ENCODE assay signal across 22 cellular contexts in the genomic region with DNA sequence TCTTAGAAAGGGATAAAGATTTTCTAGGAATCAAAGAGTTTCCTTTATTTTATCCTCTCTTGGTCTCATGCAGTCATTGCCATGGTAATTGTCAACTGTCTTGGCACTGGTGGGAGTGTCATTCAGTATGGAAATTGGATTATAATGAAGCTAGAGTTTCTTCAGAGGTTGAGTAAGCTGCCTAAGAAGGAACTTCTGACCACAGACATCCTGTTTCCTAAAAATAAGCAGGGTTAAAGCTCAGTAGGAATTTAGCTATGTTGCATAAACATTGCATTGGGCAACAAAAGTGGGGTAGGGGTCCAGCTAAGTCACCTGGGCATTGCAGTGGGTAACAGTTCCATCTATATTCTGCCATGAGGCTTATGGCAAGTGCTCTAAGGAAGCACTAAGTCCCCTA.
DNase-seq lines count a peak whose midpoint lies in the region; ATAC-seq and TF ChIP-seq lines count a peak whose summit lies in the region.
"Had no signal": no experiment of that assay in that cellular context is flagged by ENCODE, and none has a peak within 500 bp of the region (broad histone marks: within the 10 kb centered on the region; RNA-seq: fewer than 3 reads in every experiment).

No MANE protein-coding gene starts in this region.

- H3K27me3 Mint-ChIP-seq in GM23338 (ENCODE audit: insufficient read depth, low read depth, poor library complexity) = peaks cover 11% of the 10 kb centered on the region

- DNase-seq in GM23338 (ENCODE audit: low spot score) = peak; percentile 36
- peak; percentile 61 to 90 for DNase-seq in NOMO-1 (lab: John Stamatoyannopoulos, UW; ENCODE audit: unreplicated experiment in 2 of 2)
- DNase-seq in astrocyte of the hippocampus (ENCODE audit: low read depth, low spot score) = peak; percentile 47
- no peak for DNase-seq in transverse colon
- DNase-seq in T-helper 2 cell = no peak
- DNase-seq: activated CD4-positive, alpha-beta T cell treated with anti-CD3 and anti-CD28 coated beads, Interleukin-2, amount 10 ng/mL, durations not matched to agents 24 days and 14 days; activated CD8-positive, alpha-beta memory T cell treated with anti-CD3 and anti-CD28 coated beads, Interleukin-2, amount 10 ng/mL, durations not matched to agents 7 days and 5 days; Calu3; EL; IMR-90; MM.1S; NCI-H187; NCI-H226; psoas muscle; RPMI8226; stimulated activated CD4-positive, alpha-beta T cell treated with anti-CD3 and anti-CD28 coated beads, Interleukin-2, amount 100 ng/mL, for 24 hours; stimulated activated naive CD4-positive, alpha-beta T cell treated with Interleukin-2 at 50 U/mL for 16 hours had no signal

- H3K27ac ChIP-seq in GM23338 (ENCODE audit: low read depth) = no peak overlapping the region
- H3K27ac ChIP-seq in transverse colon = no peak overlapping the region
- H3K27ac ChIP-seq: psoas muscle, tibial nerve had no signal

- in situ Hi-C loops in transverse colon (cut with MboI; ENCODE audit: low pct_ligation_motif_present in 1 of 4, low pct_unique_long_range_greater_than_20kb in 1 of 4, low sequenced_read_pairs in 3 of 4) = no loop called here

- no peak overlapping the region for H3K4me3 Mint-ChIP-seq in GM23338
- H3K4me3 Mint-ChIP-seq: activated CD4-positive, alpha-beta T cell treated with anti-CD3 and anti-CD28 coated beads, Interleukin-2, amount 10 ng/mL, durations not matched to agents 24 days and 14 days; activated CD8-positive, alpha-beta memory T cell treated with anti-CD3 and anti-CD28 coated beads, Interleukin-2, amount 10 ng/mL, durations not matched to agents 7 days and 5 days; activated naive CD8-positive, alpha-beta T cell; B cell had no signal

- H3K4me3 ChIP-seq in GM23338 (no peak overlapping the region), transverse colon (no peak overlapping the region)
- H3K4me3 ChIP-seq: psoas muscle, tibial nerve had no signal

- no peak overlapping the region for H2AFZ ChIP-seq in GM23338

- H3K27me3 ChIP-seq in GM23338 (ENCODE audit: insufficient read depth) = no peaks in the 10 kb centered on the region
- no peaks in the 10 kb centered on the region for H3K27me3 ChIP-seq in transverse colon
- H3K27me3 ChIP-seq: tibial nerve had no signal

- no peak for TF ChIP-seq POLR2A in transverse colon (IDR thresholded peaks at IDR 0.05)

- no peak for TF ChIP-seq EP300 in transverse colon (IDR thresholded peaks at IDR 0.05; ENCODE audit: low read depth)

- peaks cover 11% of the 10 kb centered on the region for H3K4me1 Mint-ChIP-seq in GM23338
- H3K4me1 Mint-ChIP-seq: activated CD4-positive, alpha-beta T cell treated with anti-CD3 and anti-CD28 coated beads, Interleukin-2, amount 10 ng/mL, durations not matched to agents 24 days and 14 days; activated CD8-positive, alpha-beta memory T cell treated with anti-CD3 and anti-CD28 coated beads, Interleukin-2, amount 10 ng/mL, durations not matched to agents 7 days and 5 days had no signal

- 0 out of 2 replicates have a peak overlapping the region, but pooled peaks have one; percentile 8 for H3K4me2 ChIP-seq in GM23338

- no peak for ATAC-seq in GM23338
- ATAC-seq in GM18909 (IDR thresholded peaks at IDR 0.05; ENCODE audit: poor library complexity, unreplicated experiment) = no peak
- no peak for ATAC-seq in HG02798 (IDR thresholded peaks at IDR 0.05; ENCODE audit: poor library complexity, unreplicated experiment)
- ATAC-seq: activated CD8-positive, alpha-beta memory T cell treated with anti-CD3 and anti-CD28 coated beads, Interleukin-2, amount 10 ng/mL, durations not matched to agents 7 days and 5 days; psoas muscle had no signal

- H3K79me2 ChIP-seq in GM23338 (replicated peaks; ENCODE audit: insufficient read depth) = no peaks in the 10 kb centered on the region

- H3F3A ChIP-seq in GM23338 (replicated peaks; ENCODE audit: low read depth) = no peaks in the 10 kb centered on the region

- no peaks in the 10 kb centered on the region for H3K36me3 ChIP-seq in GM23338 (ENCODE audit: insufficient read depth)
- H3K36me3 ChIP-seq in transverse colon = no peaks in the 10 kb centered on the region
- H3K36me3 ChIP-seq: tibial nerve had no signal

- H3K36me3 Mint-ChIP-seq in GM23338 (ENCODE audit: low read depth) = no peaks in the 10 kb centered on the region
- H3K36me3 Mint-ChIP-seq: activated CD8-positive, alpha-beta memory T cell treated with anti-CD3 and anti-CD28 coated beads, Interleukin-2, amount 10 ng/mL, durations not matched to agents 7 days and 5 days; activated naive CD8-positive, alpha-beta T cell had no signal

- no peak overlapping the region for H3K27ac Mint-ChIP-seq in GM23338
- H3K27ac Mint-ChIP-seq: activated CD4-positive, alpha-beta T cell treated with anti-CD3 and anti-CD28 coated beads, Interleukin-2, amount 10 ng/mL, durations not matched to agents 24 days and 14 days; activated CD8-positive, alpha-beta memory T cell treated with anti-CD3 and anti-CD28 coated beads, Interleukin-2, amount 10 ng/mL, durations not matched to agents 7 days and 5 days; activated naive CD8-positive, alpha-beta T cell; B cell had no signal

- TF ChIP-seq CTCF in GM23338 (conservative IDR thresholded peaks at IDR 0.05; ENCODE audit: low read depth in 2 of 2) (no peak), transverse colon (IDR thresholded peaks at IDR 0.05) (no peak)

- H3K9me2 ChIP-seq in GM23338 (ENCODE audit: insufficient read depth) = no peaks in the 10 kb centered on the region

- H3K9me3 Mint-ChIP-seq in GM23338 = no peaks in the 10 kb centered on the region; the same call in 2 of the 3 replicates
- H3K9me3 Mint-ChIP-seq: activated CD4-positive, alpha-beta T cell treated with anti-CD3 and anti-CD28 coated beads, Interleukin-2, amount 10 ng/mL, durations not matched to agents 24 days and 14 days had no signal

- H3K9me3 ChIP-seq in transverse colon = no peaks in the 10 kb centered on the region
- H3K9me3 ChIP-seq: psoas muscle, tibial nerve had no signal

- no peaks in the 10 kb centered on the region for H4K20me1 ChIP-seq in GM23338 (replicated peaks; ENCODE audit: insufficient read depth)

- H3K4me1 ChIP-seq in GM23338 (ENCODE audit: insufficient read depth) (peaks cover 9% of the 10 kb centered on the region; the same call in 1 of the 2 replicates), transverse colon (no peaks in the 10 kb centered on the region)
- H3K4me1 ChIP-seq: psoas muscle, tibial nerve had no signal

- intact Hi-C loops in transverse colon (cut with DNase I; ENCODE audit: low total_unique reads) = loop anchor here (10.0 kb wide), 1 partner anchor 1962 kb away; no protein-coding TSS in a partner anchor

TF ChIP-seq in GM23338, 12 proteins besides CTCF, POLR2A, EP300 and RAD21 (continues in another document):
- TF ChIP-seq, protein P1, sequence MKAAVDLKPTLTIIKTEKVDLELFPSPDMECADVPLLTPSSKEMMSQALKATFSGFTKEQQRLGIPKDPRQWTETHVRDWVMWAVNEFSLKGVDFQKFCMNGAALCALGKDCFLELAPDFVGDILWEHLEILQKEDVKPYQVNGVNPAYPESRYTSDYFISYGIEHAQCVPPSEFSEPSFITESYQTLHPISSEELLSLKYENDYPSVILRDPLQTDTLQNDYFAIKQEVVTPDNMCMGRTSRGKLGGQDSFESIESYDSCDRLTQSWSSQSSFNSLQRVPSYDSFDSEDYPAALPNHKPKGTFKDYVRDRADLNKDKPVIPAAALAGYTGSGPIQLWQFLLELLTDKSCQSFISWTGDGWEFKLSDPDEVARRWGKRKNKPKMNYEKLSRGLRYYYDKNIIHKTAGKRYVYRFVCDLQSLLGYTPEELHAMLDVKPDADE (IDR thresholded peaks at IDR 0.05) = no peak
- TF ChIP-seq ZNF331 (CRISPR knock-in tag; IDR thresholded peaks at IDR 0.05; ENCODE audit: low read depth) (no peak), POLR2AphosphoS5 (IDR thresholded peaks at IDR 0.05; ENCODE audit: low read depth) (no peak)

Comparison
In these comparisons a context has a peak if more than half of its experiments do, and no peak if none do; other contexts are left out.
1. DNase-seq: peak in GM23338 (single experiment), NOMO-1 (2 of 2) and astrocyte of the hippocampus (single experiment); none in transverse colon (single experiment) and T-helper 2 cell (0 of 5).